9 cellular contexts compared by ENCODE assay signal in the genomic region with DNA sequence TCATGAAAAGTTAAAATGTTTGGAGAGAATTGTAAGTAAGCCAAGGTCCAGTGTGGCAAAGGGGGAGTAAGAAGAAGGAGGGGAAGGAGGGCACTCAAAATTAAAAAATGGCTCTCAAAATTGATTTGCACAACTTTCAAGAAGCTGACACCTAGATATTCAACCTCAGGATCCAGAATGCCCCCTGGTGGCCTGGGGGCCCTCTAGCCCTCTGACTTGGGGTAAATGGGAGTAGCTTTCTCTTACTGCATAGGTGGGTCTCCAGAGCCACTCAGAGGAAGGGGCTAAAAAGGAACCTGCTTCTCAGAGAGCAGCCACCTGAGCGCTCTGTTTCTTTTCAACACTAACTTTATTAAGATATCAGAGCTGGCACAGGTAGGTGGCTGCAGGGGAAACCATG.
DNase-seq lines count a peak whose midpoint lies in the region; TF ChIP-seq lines count a peak whose summit lies in the region.
"Had no signal": no experiment of that assay in that cellular context is flagged by ENCODE, and none has a peak within 500 bp of the region (broad histone marks: within the 10 kb centered on the region; RNA-seq: fewer than 3 reads in every experiment).

No MANE protein-coding gene starts in this region.

- H3K27ac Mint-ChIP-seq in neural crest cell (ENCODE audit: unreplicated experiment), result no peak overlapping the region
- H3K27ac Mint-ChIP-seq: activated CD8-positive, alpha-beta memory T cell treated with anti-CD3 and anti-CD28 coated beads, Interleukin-2, amount 10 ng/mL, durations not matched to agents 7 days and 5 days had no signal

- H3K4me1 ChIP-seq in Karpas-422 (ENCODE audit: low read length) (no peaks in the 10 kb centered on the region), adrenal gland (replicated peaks in 1 of 2) (no peaks in the 10 kb centered on the region), sigmoid colon (no peaks in the 10 kb centered on the region)

- H3K9me2 ChIP-seq in Karpas-422 (replicated peaks; ENCODE audit: insufficient read depth, low read length), result no peaks in the 10 kb centered on the region

- peak; percentile 33 for DNase-seq in NCI-H748 (lab: John Stamatoyannopoulos, UW; ENCODE audit: unreplicated experiment)
- DNase-seq in NCI-H748 treated with DMSO at 0.1 percent for 48 hours (lab: John Stamatoyannopoulos, UW), result no peak
- peak; percentile 82 for DNase-seq in Karpas-422
- DNase-seq in SK-N-DZ (ENCODE audit: low spot score), result peak; percentile 42
- DNase-seq in neural crest cell (ENCODE audit: low read depth, low spot score), result peak; percentile 5
- DNase-seq in T1000 (lab: John Stamatoyannopoulos, UW), result no peak
- DNase-seq in adrenal gland, result no peak
- no peak for DNase-seq in sigmoid colon
- DNase-seq: activated CD8-positive, alpha-beta memory T cell treated with anti-CD3 and anti-CD28 coated beads, Interleukin-2, amount 10 ng/mL, durations not matched to agents 7 days and 5 days had no signal

- intact Hi-C loops in adrenal gland (cut with DNase I) (no loop called here), sigmoid colon (cut with DNase I) (no loop called here)

- peaks cover 4% of the 10 kb centered on the region for H3K9me3 Mint-ChIP-seq in neural crest cell

- TF ChIP-seq POLR2A in adrenal gland (IDR thresholded peaks at IDR 0.05) (no peak), sigmoid colon (IDR thresholded peaks at IDR 0.05) (no peak)

- no peak overlapping the region for H2AFZ ChIP-seq in Karpas-422 (ENCODE audit: low read length)

- H3K4me3 ChIP-seq in Karpas-422 (ENCODE audit: low read length) (no peak overlapping the region), adrenal gland (no peak overlapping the region), sigmoid colon (no peak overlapping the region)

- no peaks in the 10 kb centered on the region for H4K20me1 ChIP-seq in Karpas-422 (ENCODE audit: insufficient read depth, low read depth, low read length)

- no peaks in the 10 kb centered on the region for H3K79me2 ChIP-seq in Karpas-422 (ENCODE audit: low read length)

- H3K27me3 Mint-ChIP-seq in neural crest cell (ENCODE audit: low read depth), result no peaks in the 10 kb centered on the region
- H3K27me3 Mint-ChIP-seq: activated CD8-positive, alpha-beta memory T cell treated with anti-CD3 and anti-CD28 coated beads, Interleukin-2, amount 10 ng/mL, durations not matched to agents 7 days and 5 days had no signal

- H3K9ac ChIP-seq in Karpas-422 (ENCODE audit: low read length), result no peak overlapping the region

- 85 to 100% (median 93%) methylated on average over 1 of the region's 1 CpG for WGBS in adrenal gland, 4 donors
- WGBS in sigmoid colon, 2 donors, result 93 to 98% methylated on average over 1 of the region's 1 CpG

- H3K36me3 Mint-ChIP-seq in neural crest cell (ENCODE audit: low read depth), result no peaks in the 10 kb centered on the region
- H3K36me3 Mint-ChIP-seq: activated CD8-positive, alpha-beta memory T cell treated with anti-CD3 and anti-CD28 coated beads, Interleukin-2, amount 10 ng/mL, durations not matched to agents 7 days and 5 days had no signal

- no peak overlapping the region for H3K4me2 ChIP-seq in Karpas-422 (ENCODE audit: low read depth, low read length, poor library complexity, severe bottlenecking)

- H3K27ac ChIP-seq in Karpas-422 (ENCODE audit: low read length) (no peak overlapping the region), adrenal gland (no peak overlapping the region), sigmoid colon (no peak overlapping the region)

- TF ChIP-seq CTCF in neural crest cell (conservative IDR thresholded peaks at IDR 0.05) (peak; percentile 46), adrenal gland (IDR thresholded peaks at IDR 0.05) (no peak), sigmoid colon (IDR thresholded peaks at IDR 0.05) (peak in 1 of 4 experiments; percentile 15)

- H3K9me3 ChIP-seq in Karpas-422 (ENCODE audit: low read length) (no peaks in the 10 kb centered on the region), adrenal gland (replicated peaks in 1 of 3) (no peaks in the 10 kb centered on the region), sigmoid colon (no peaks in the 10 kb centered on the region)

- H3K4me1 Mint-ChIP-seq in neural crest cell, result peaks cover 11% of the 10 kb centered on the region
- H3K4me1 Mint-ChIP-seq: activated CD8-positive, alpha-beta memory T cell treated with anti-CD3 and anti-CD28 coated beads, Interleukin-2, amount 10 ng/mL, durations not matched to agents 7 days and 5 days had no signal

- H3K36me3 ChIP-seq in Karpas-422 (ENCODE audit: insufficient read depth, low read length) (no peaks in the 10 kb centered on the region), adrenal gland (replicated peaks in 1 of 2) (no peaks in the 10 kb centered on the region), sigmoid colon (no peaks in the 10 kb centered on the region)

- H3K27me3 ChIP-seq in Karpas-422 (ENCODE audit: low read length) (no peaks in the 10 kb centered on the region), adrenal gland (no peaks in the 10 kb centered on the region), sigmoid colon (no peaks in the 10 kb centered on the region)

- no peak for TF ChIP-seq EP300 in sigmoid colon (IDR thresholded peaks at IDR 0.05)

- H3K4me3 Mint-ChIP-seq in neural crest cell, result no peak overlapping the region
- H3K4me3 Mint-ChIP-seq: activated CD8-positive, alpha-beta memory T cell treated with anti-CD3 and anti-CD28 coated beads, Interleukin-2, amount 10 ng/mL, durations not matched to agents 7 days and 5 days had no signal

Comparison
In these comparisons a context has a peak if more than half of its experiments do, and no peak if none do; other contexts are left out.
1. DNase-seq: peak in NCI-H748 (single experiment), Karpas-422 (single experiment), SK-N-DZ (single experiment) and neural crest cell (single experiment); none in NCI-H748 treated with DMSO at 0.1 percent for 48 hours (single experiment), T1000 (single experiment), adrenal gland (0 of 7) and sigmoid colon (single experiment).